Comparison of ENCODE assay signal across 1 cellular context in the genomic region with DNA sequence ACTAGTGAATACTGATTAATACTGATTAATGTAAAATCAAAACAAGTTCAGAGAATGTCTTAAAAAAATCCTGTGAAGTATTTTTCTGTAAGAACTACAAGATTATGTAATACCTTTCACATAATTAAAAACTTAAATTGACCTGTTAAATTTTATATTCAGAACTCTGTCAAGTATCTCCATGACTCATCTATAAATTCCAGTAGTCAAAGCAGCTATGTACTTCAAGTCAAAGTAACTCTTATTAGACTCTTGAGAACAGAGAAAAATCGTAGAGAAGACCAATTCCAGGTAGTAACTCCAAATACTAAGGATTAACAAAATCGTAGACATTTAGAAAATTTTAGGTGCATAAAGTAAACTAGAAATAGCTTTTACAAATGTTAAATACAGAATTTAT.
TF ChIP-seq lines count a peak whose summit lies in the region.

No MANE protein-coding gene starts in this region.

TF ChIP-seq in WTC11, 78 proteins besides CTCF, POLR2A, EP300 and RAD21 (continued from another document):
- TF ChIP-seq, protein P1, sequence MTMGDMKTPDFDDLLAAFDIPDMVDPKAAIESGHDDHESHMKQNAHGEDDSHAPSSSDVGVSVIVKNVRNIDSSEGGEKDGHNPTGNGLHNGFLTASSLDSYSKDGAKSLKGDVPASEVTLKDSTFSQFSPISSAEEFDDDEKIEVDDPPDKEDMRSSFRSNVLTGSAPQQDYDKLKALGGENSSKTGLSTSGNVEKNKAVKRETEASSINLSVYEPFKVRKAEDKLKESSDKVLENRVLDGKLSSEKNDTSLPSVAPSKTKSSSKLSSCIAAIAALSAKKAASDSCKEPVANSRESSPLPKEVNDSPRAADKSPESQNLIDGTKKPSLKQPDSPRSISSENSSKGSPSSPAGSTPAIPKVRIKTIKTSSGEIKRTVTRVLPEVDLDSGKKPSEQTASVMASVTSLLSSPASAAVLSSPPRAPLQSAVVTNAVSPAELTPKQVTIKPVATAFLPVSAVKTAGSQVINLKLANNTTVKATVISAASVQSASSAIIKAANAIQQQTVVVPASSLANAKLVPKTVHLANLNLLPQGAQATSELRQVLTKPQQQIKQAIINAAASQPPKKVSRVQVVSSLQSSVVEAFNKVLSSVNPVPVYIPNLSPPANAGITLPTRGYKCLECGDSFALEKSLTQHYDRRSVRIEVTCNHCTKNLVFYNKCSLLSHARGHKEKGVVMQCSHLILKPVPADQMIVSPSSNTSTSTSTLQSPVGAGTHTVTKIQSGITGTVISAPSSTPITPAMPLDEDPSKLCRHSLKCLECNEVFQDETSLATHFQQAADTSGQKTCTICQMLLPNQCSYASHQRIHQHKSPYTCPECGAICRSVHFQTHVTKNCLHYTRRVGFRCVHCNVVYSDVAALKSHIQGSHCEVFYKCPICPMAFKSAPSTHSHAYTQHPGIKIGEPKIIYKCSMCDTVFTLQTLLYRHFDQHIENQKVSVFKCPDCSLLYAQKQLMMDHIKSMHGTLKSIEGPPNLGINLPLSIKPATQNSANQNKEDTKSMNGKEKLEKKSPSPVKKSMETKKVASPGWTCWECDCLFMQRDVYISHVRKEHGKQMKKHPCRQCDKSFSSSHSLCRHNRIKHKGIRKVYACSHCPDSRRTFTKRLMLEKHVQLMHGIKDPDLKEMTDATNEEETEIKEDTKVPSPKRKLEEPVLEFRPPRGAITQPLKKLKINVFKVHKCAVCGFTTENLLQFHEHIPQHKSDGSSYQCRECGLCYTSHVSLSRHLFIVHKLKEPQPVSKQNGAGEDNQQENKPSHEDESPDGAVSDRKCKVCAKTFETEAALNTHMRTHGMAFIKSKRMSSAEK (CRISPR knock-in tag; IDR thresholded peaks at IDR 0.05; ENCODE audit: borderline replicate concordance), result no peak
- no peak for TF ChIP-seq HMGA2 (CRISPR knock-in tag; IDR thresholded peaks at IDR 0.05)
- no peak for TF ChIP-seq SP1 (CRISPR knock-in tag; conservative IDR thresholded peaks at IDR 0.05)
